Comparison of ENCODE assay signal across 28 cellular contexts in the genomic region with DNA sequence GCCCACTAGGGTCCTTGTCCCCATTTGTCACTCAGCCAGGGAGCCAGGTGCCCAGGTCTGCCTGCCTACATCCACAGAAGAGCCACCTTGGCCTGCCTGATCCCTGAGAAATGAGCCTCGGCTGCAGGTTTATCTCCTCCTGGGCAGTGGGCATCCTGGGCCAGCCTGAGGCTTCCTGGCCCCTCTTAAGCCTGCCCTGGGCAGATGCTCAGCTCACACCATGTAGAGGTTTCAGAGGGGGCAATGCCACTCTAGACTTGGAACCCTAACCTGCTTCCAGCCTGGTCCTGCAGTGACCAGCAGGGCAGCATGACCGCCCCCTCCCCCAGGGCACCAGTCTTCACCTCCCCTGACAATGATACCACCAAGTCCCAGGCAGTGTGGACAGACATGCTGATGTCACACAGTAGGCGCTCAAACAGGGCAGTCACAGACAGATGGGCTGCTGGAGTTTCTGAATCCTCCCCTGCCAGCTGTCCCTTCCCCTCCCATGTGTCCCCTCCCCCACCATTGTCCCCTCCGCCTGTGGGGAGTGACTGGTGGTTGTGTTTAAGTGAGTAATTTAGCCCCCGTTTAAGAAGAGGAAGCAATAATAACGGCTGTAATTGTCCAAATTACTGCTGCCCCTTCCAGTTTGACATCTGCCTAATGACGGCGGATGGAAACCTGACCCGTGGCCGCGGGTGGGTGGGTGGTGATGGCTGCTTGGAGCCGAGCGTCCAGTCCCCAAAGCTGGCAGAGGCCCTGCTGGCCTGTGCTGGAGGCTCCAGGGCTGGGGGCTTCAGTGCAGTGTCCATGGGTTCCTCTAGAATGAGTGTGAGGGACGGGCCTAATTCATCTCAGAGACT.
DNase-seq lines count a peak whose midpoint lies in the region; ATAC-seq and TF ChIP-seq lines count a peak whose summit lies in the region.
"Had no signal": no experiment of that assay in that cellular context is flagged by ENCODE, and none has a peak within 500 bp of the region (broad histone marks: within the 10 kb centered on the region; RNA-seq: fewer than 3 reads in every experiment).

No MANE protein-coding gene starts in this region.

- intact Hi-C loops in activated CD4-positive, alpha-beta T cell treated with anti-CD3 and anti-CD28 coated beads, Interleukin-2, amount 10 ng/mL, durations not matched to agents 24 days and 14 days (cut with micrococcal nuclease), result no loop called here
- intact Hi-C loops in CD4-positive, alpha-beta memory T cell (cut with micrococcal nuclease), result no loop called here

- no peaks in the 10 kb centered on the region for H3K9me3 Mint-ChIP-seq in activated CD4-positive, alpha-beta T cell treated with anti-CD3 and anti-CD28 coated beads, Interleukin-2, amount 10 ng/mL, durations not matched to agents 24 days and 14 days
- H3K9me3 Mint-ChIP-seq in endodermal cell (peaks cover 8% of the 10 kb centered on the region), type B pancreatic cell (no peaks in the 10 kb centered on the region)
- H3K9me3 Mint-ChIP-seq in CD4-positive, alpha-beta memory T cell, result peaks cover 0 to 23% (median 7%) of the 10 kb centered on the region in 8 donors
- H3K9me3 Mint-ChIP-seq: dendritic cell treated with granulocyte-macrophage colony-stimulating factor and Interleukin-4, amounts not matched to agents 40 ng/mL and 50 ng/mL, for 4 days had no signal

- TF ChIP-seq CTCF in endodermal cell (conservative IDR thresholded peaks at IDR 0.05), result no peak
- TF ChIP-seq CTCF in type B pancreatic cell (conservative IDR thresholded peaks at IDR 0.05), result no peak

- no peak overlapping the region for H3K27ac ChIP-seq in endodermal cell (ENCODE audit: low read depth, low read length)
- H3K27ac ChIP-seq in CD4-positive, alpha-beta memory T cell (ENCODE audit: low read depth, low read length), result no peak overlapping the region
- H3K27ac ChIP-seq: BLaER1 treated with 17β-estradiol and CSF1 and Interleukin-3, amounts not matched to agents 10 nM and 100 nM; brain microvascular endothelial cell; epithelial cell of prostate; gastrocnemius medialis; GM23248; left lung; tibial nerve had no signal

- H3K27me3 Mint-ChIP-seq in activated CD4-positive, alpha-beta T cell treated with anti-CD3 and anti-CD28 coated beads, Interleukin-2, amount 10 ng/mL, durations not matched to agents 24 days and 14 days, result no peaks in the 10 kb centered on the region
- H3K27me3 Mint-ChIP-seq in endodermal cell (ENCODE audit: insufficient read depth) (no peaks in the 10 kb centered on the region), type B pancreatic cell (peaks cover 13% of the 10 kb centered on the region)
- H3K27me3 Mint-ChIP-seq in CD4-positive, alpha-beta memory T cell, result peaks cover 2 to 4% of the 10 kb centered on the region in 2 donors

- no peaks in the 10 kb centered on the region for H3K9me3 ChIP-seq in endodermal cell (ENCODE audit: control insufficient read depth, low read length)
- H3K9me3 ChIP-seq in CD4-positive, alpha-beta memory T cell (ENCODE audit: control insufficient read depth in 1 of 2, low read length in 2 of 2), result no peaks in the 10 kb centered on the region
- H3K9me3 ChIP-seq: gastrocnemius medialis, mucosa of descending colon had no signal

- H3K27me3 ChIP-seq in endodermal cell (ENCODE audit: control insufficient read depth, insufficient read depth, low read length, poor library complexity, severe bottlenecking), result no peaks in the 10 kb centered on the region
- no peaks in the 10 kb centered on the region for H3K27me3 ChIP-seq in CD4-positive, alpha-beta memory T cell (ENCODE audit: insufficient read depth, low read length)
- H3K27me3 ChIP-seq: BLaER1 treated with 17β-estradiol and CSF1 and Interleukin-3, amounts not matched to agents 10 nM and 100 nM; brain microvascular endothelial cell had no signal

- H3K4me1 ChIP-seq in endodermal cell (ENCODE audit: control insufficient read depth, insufficient read depth, low read length), result no peaks in the 10 kb centered on the region
- no peaks in the 10 kb centered on the region for H3K4me1 ChIP-seq in CD4-positive, alpha-beta memory T cell (ENCODE audit: insufficient read depth, low read length)
- H3K4me1 ChIP-seq: BLaER1 treated with 17β-estradiol and CSF1 and Interleukin-3, amounts not matched to agents 10 nM and 100 nM; gastrocnemius medialis; left lung; tibial nerve had no signal

- H3K9ac ChIP-seq in endodermal cell (ENCODE audit: extremely low read depth, low read length, poor library complexity, severe bottlenecking), result no peak overlapping the region
- H3K9ac ChIP-seq: BLaER1 treated with 17β-estradiol and CSF1 and Interleukin-3, amounts not matched to agents 10 nM and 100 nM; GM23248 had no signal

- H3K4me3 Mint-ChIP-seq in activated CD4-positive, alpha-beta T cell treated with anti-CD3 and anti-CD28 coated beads, Interleukin-2, amount 10 ng/mL, durations not matched to agents 24 days and 14 days, result no peak overlapping the region
- H3K4me3 Mint-ChIP-seq in endodermal cell (no peak overlapping the region), type B pancreatic cell (no peak overlapping the region)
- H3K4me3 Mint-ChIP-seq in CD4-positive, alpha-beta memory T cell, result no peak overlapping the region
- H3K4me3 Mint-ChIP-seq: activated B cell treated with CpG ODN at 0.5 μM for 24 hours; activated CD8-positive, alpha-beta T cell treated with anti-CD3 and anti-CD28 coated beads, Interleukin-2, amount 10 ng/mL, durations not matched to agents 7 days and 5 days; activated naive CD8-positive, alpha-beta T cell treated with anti-CD3 and anti-CD28 coated beads, Interleukin-2, amount 10 ng/mL, durations not matched to agents 7 days and 5 days; activated T-helper 1 cell treated with anti-CD3 and anti-CD28 coated beads, Interleukin-12 subunit alpha, Interleukin-12 subunit beta, Interleukin-2, Interleukin-4 antibody, amounts not matched to agents 30 ng/mL and 10 ng/mL and 1 ng/mL, durations not matched to agents 14 hours and 24 hours and 36 hours; dendritic cell treated with granulocyte-macrophage colony-stimulating factor and Interleukin-4, amounts not matched to agents 40 ng/mL and 50 ng/mL, for 4 days; T-helper 1 cell treated with Interleukin-12 subunit alpha and Interleukin-12 subunit beta and Interleukin-4 antibody, amounts not matched to agents 30 μg/mL and 1 μg/mL, for 36 hours had no signal

- no peak for ATAC-seq in GM21367 (IDR thresholded peaks at IDR 0.05; ENCODE audit: unreplicated experiment)
- ATAC-seq: activated CD8-positive, alpha-beta T cell treated with anti-CD3 and anti-CD28 coated beads, Interleukin-2, amount 10 ng/mL, durations not matched to agents 7 days and 5 days; gastrocnemius medialis; left lung; mucosa of descending colon; right cardiac atrium had no signal

- 78 to 80% methylated on average over 7 to 14 of the region's 14 CpGs for WGBS in endodermal cell (ENCODE audit: insufficient coverage in 1 of 2, insufficient read length in 1 of 2), 2 experiments

- no peaks in the 10 kb centered on the region for H3K36me3 ChIP-seq in endodermal cell (ENCODE audit: control insufficient read depth, insufficient read depth, low read length)
- no peaks in the 10 kb centered on the region for H3K36me3 ChIP-seq in CD4-positive, alpha-beta memory T cell (ENCODE audit: insufficient read depth, low read length)
- H3K36me3 ChIP-seq: BLaER1 treated with 17β-estradiol and CSF1 and Interleukin-3, amounts not matched to agents 10 nM and 100 nM; brain microvascular endothelial cell; gastrocnemius medialis; left lung; tibial nerve had no signal

- no peaks in the 10 kb centered on the region for H3K4me1 Mint-ChIP-seq in activated CD4-positive, alpha-beta T cell treated with anti-CD3 and anti-CD28 coated beads, Interleukin-2, amount 10 ng/mL, durations not matched to agents 24 days and 14 days
- H3K4me1 Mint-ChIP-seq in endodermal cell, result no peaks in the 10 kb centered on the region
- H3K4me1 Mint-ChIP-seq in type B pancreatic cell (ENCODE audit: unreplicated experiment), result peaks cover 5% of the 10 kb centered on the region
- no peaks in the 10 kb centered on the region for H3K4me1 Mint-ChIP-seq in CD4-positive, alpha-beta memory T cell
- H3K4me1 Mint-ChIP-seq: activated B cell treated with CpG ODN at 0.5 μM for 24 hours; activated naive CD8-positive, alpha-beta T cell treated with anti-CD3 and anti-CD28 coated beads, Interleukin-2, amount 10 ng/mL, durations not matched to agents 7 days and 5 days had no signal

- DNase-seq in activated CD4-positive, alpha-beta T cell treated with anti-CD3 and anti-CD28 coated beads, Interleukin-2, amount 10 ng/mL, durations not matched to agents 24 days and 14 days, result peak; percentile 45
- DNase-seq in activated CD4-positive, alpha-beta T cell treated with anti-CD3 and anti-CD28 coated beads for 48 hours, result no peak
- DNase-seq in NCI-H69 (lab: John Stamatoyannopoulos, UW) (peak; percentile 98), endodermal cell (peak; percentile 38), type B pancreatic cell (ENCODE audit: extremely low spot score, unreplicated experiment) (peak; percentile 61), T-helper 2 cell (no peak)
- DNase-seq in CD4-positive, alpha-beta memory T cell, result no peak
- DNase-seq: activated CD8-positive, alpha-beta T cell treated with anti-CD3 and anti-CD28 coated beads, Interleukin-2, amount 10 ng/mL, durations not matched to agents 7 days and 5 days; activated naive CD8-positive, alpha-beta T cell treated with anti-CD3 and anti-CD28 coated beads, Interleukin-2, amount 10 ng/mL, durations not matched to agents 7 days and 5 days; brain microvascular endothelial cell; DMS53; gastrocnemius medialis; GM23248; NCI-H2107; NK-92 treated with Interleukin-12 subunit alpha and Interleukin-12 subunit beta, amount 100 ng/mL, for 24 hours; nucleus accumbens; right cardiac atrium; stimulated activated naive CD4-positive, alpha-beta T cell treated with Interleukin-2 at 50 U/mL for 16 hours had no signal

- no peaks in the 10 kb centered on the region for H3K36me3 Mint-ChIP-seq in activated CD4-positive, alpha-beta T cell treated with anti-CD3 and anti-CD28 coated beads, Interleukin-2, amount 10 ng/mL, durations not matched to agents 24 days and 14 days (ENCODE audit: low read depth)
- H3K36me3 Mint-ChIP-seq in endodermal cell (ENCODE audit: low read depth), result no peaks in the 10 kb centered on the region
- H3K36me3 Mint-ChIP-seq in type B pancreatic cell, result no peaks in the 10 kb centered on the region
- no peaks in the 10 kb centered on the region for H3K36me3 Mint-ChIP-seq in CD4-positive, alpha-beta memory T cell
- H3K36me3 Mint-ChIP-seq: activated naive CD8-positive, alpha-beta T cell treated with anti-CD3 and anti-CD28 coated beads, Interleukin-2, amount 10 ng/mL, durations not matched to agents 7 days and 5 days had no signal

- H3K4me3 ChIP-seq in endodermal cell (ENCODE audit: low read length), result no peak overlapping the region
- H3K4me3 ChIP-seq in CD4-positive, alpha-beta memory T cell (ENCODE audit: low read length in 2 of 2), result no peak overlapping the region
- H3K4me3 ChIP-seq: BLaER1 treated with 17β-estradiol and CSF1 and Interleukin-3, amounts not matched to agents 10 nM and 100 nM; gastrocnemius medialis; GM23248; left lung; mucosa of descending colon; tibial nerve had no signal

- POLR2A ChIA-PET in CD4-positive, alpha-beta memory T cell (lab: Charles Lee; ENCODE audit: partially characterized antibody), result no interaction called here

- H3K27ac Mint-ChIP-seq in activated CD4-positive, alpha-beta T cell treated with anti-CD3 and anti-CD28 coated beads, Interleukin-2, amount 10 ng/mL, durations not matched to agents 24 days and 14 days, result no peak overlapping the region
- H3K27ac Mint-ChIP-seq in endodermal cell, result no peak overlapping the region
- no peak overlapping the region for H3K27ac Mint-ChIP-seq in type B pancreatic cell
- H3K27ac Mint-ChIP-seq in CD4-positive, alpha-beta memory T cell, result no peak overlapping the region
- H3K27ac Mint-ChIP-seq: activated B cell treated with CpG ODN at 0.5 μM for 24 hours; activated CD8-positive, alpha-beta T cell treated with anti-CD3 and anti-CD28 coated beads, Interleukin-2, amount 10 ng/mL, durations not matched to agents 7 days and 5 days; activated naive CD8-positive, alpha-beta T cell treated with anti-CD3 and anti-CD28 coated beads, Interleukin-2, amount 10 ng/mL, durations not matched to agents 7 days and 5 days; activated T-helper 1 cell treated with anti-CD3 and anti-CD28 coated beads, Interleukin-12 subunit alpha, Interleukin-12 subunit beta, Interleukin-2, Interleukin-4 antibody, amounts not matched to agents 30 ng/mL and 10 ng/mL and 1 ng/mL, durations not matched to agents 14 hours and 24 hours and 36 hours; dendritic cell treated with granulocyte-macrophage colony-stimulating factor and Interleukin-4, amounts not matched to agents 40 ng/mL and 50 ng/mL, for 4 days; T-helper 1 cell treated with Interleukin-12 subunit alpha and Interleukin-12 subunit beta and Interleukin-4 antibody, amounts not matched to agents 30 μg/mL and 1 μg/mL, for 36 hours had no signal

- CTCF ChIA-PET in CD4-positive, alpha-beta memory T cell (lab: Charles Lee; ENCODE audit: partially characterized antibody), result no interaction called here

Comparison
In these comparisons a context has a peak if more than half of its experiments do, and no peak if none do; other contexts are left out.
1. DNase-seq: peak in activated CD4-positive, alpha-beta T cell treated with anti-CD3 and anti-CD28 coated beads, Interleukin-2, amount 10 ng/mL, durations not matched to agents 24 days and 14 days (single experiment), NCI-H69 (single experiment), endodermal cell (single experiment) and type B pancreatic cell (single experiment); none in activated CD4-positive, alpha-beta T cell treated with anti-CD3 and anti-CD28 coated beads for 48 hours (single experiment), T-helper 2 cell (0 of 5) and CD4-positive, alpha-beta memory T cell (0 of 5).